32 cellular contexts compared by ENCODE assay signal in the genomic region with DNA sequence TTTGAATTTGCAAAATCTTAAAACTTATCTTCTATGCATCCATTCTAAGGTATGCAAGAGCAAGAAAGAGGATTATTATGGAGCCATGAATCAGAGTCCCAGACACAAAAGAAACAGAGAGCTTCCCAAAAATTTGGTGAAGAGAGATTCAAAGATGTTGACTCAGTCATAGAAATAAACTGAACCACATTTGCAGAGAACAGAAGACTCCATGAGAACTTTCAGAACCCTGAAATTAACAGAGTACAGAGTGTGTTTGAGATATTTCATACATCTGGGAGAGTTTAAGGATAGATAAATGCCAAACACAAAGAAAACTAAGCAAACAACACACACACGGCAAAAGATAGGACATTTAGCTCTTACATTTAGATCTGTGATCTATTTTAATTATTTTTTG. TPM values are rescaled to one million over a fixed set of nuclear protein-coding genes. Genes with fewer than 3 reads are reported as not detected.
"Had no signal": no experiment of that assay in that cellular context is flagged by ENCODE, and none has a peak within 500 bp of the region (broad histone marks: within the 10 kb centered on the region; RNA-seq: fewer than 3 reads in every experiment).

No MANE protein-coding gene starts in this region.

- H3K4me1 ChIP-seq: left lung, lower lobe of right lung, neural progenitor cell, pancreas, prostate gland, stomach, testis, thyroid gland, transverse colon, upper lobe of left lung, vagina had no signal

- H3K27ac ChIP-seq: left lung, lower lobe of right lung, neural progenitor cell, neutrophil, pancreas, prostate gland, stomach, testis, thyroid gland, transverse colon, upper lobe of left lung, vagina had no signal

- H3K36me3 ChIP-seq: left lung, lower lobe of right lung, neural progenitor cell, neutrophil, pancreas, prostate gland, stomach, thyroid gland, transverse colon, upper lobe of left lung, vagina had no signal

- H3K27me3 ChIP-seq: left lung, neural progenitor cell, neutrophil, pancreas, stomach, testis, thyroid gland, transverse colon, upper lobe of left lung, vagina had no signal

- ATAC-seq: left colon; left lung; lower lobe of right lung; natural killer cell; pancreas; right cardiac atrium; sciatic nerve; stimulated activated naive B cell treated with anti-CD40 and anti-IgM and Interleukin-4, amounts not matched to agents 10 μg/mL and 1 μg/mL and 100 μg/mL, for 72 hours; stimulated activated naive CD8-positive, alpha-beta T cell treated with anti-CD3 and anti-CD28 coated beads, Interleukin-15, Interleukin-2, amounts not matched to agents 100 U/mL and 50 U/mL, for 24 hours had no signal

- H3K9me3 ChIP-seq: neutrophil, pancreas, prostate gland, testis, thyroid gland, transverse colon, vagina had no signal

- DNase-seq: immature natural killer cell; kidney; left colon; left lung; lower lobe of right lung; mammary epithelial cell; mesendoderm; naive B cell; natural killer cell; nephron progenitor cell; occipital lobe; pancreas; posterior cingulate gyrus; retina; right cardiac atrium; stimulated activated CD4-positive, alpha-beta T cell treated with anti-CD3 and anti-CD28 coated beads, Interleukin-12 subunit alpha, Interleukin-12 subunit beta, amount 100 ng/mL, for 4 hours; stimulated activated CD4-positive, alpha-beta T cell treated with anti-CD3 and anti-CD28 coated beads, Interleukin-15, amount 100 ng/mL, for 24 hours; stimulated activated CD4-positive, alpha-beta T cell treated with anti-CD3 and anti-CD28 coated beads, Interleukin-2, amount 100 ng/mL, for 24 hours; stimulated activated CD4-positive, alpha-beta T cell treated with anti-CD3 and anti-CD28 coated beads, Interleukin-4, amount 100 ng/mL, for 1 hour; stimulated activated naive B cell treated with anti-CD40 and anti-IgM and Interleukin-4, amounts not matched to agents 10 μg/mL and 1 μg/mL and 100 μg/mL, for 72 hours; stimulated activated naive CD8-positive, alpha-beta T cell treated with anti-CD3 and anti-CD28 coated beads, Interleukin-15, Interleukin-2, amounts not matched to agents 100 U/mL and 50 U/mL, for 24 hours; stomach; testis; thyroid gland; transverse colon; upper lobe of left lung had no signal

- H2AFZ ChIP-seq: neural progenitor cell had no signal

- H3K4me3 ChIP-seq: left lung, lower lobe of right lung, neural progenitor cell, pancreas, prostate gland, skin epidermis, stomach, testis, thyroid gland, transverse colon, upper lobe of left lung, vagina had no signal

- H3K4me2 ChIP-seq: neural progenitor cell had no signal

- H3K9ac ChIP-seq: neural progenitor cell had no signal

RNA-seq across cellular contexts. Expression of a gene that starts 17.3 kb away (rescaled TPM):
- total RNA-seq: natural killer cell had no signal
- polyA plus RNA-seq: immature natural killer cell had no signal
